In the genomic region with DNA sequence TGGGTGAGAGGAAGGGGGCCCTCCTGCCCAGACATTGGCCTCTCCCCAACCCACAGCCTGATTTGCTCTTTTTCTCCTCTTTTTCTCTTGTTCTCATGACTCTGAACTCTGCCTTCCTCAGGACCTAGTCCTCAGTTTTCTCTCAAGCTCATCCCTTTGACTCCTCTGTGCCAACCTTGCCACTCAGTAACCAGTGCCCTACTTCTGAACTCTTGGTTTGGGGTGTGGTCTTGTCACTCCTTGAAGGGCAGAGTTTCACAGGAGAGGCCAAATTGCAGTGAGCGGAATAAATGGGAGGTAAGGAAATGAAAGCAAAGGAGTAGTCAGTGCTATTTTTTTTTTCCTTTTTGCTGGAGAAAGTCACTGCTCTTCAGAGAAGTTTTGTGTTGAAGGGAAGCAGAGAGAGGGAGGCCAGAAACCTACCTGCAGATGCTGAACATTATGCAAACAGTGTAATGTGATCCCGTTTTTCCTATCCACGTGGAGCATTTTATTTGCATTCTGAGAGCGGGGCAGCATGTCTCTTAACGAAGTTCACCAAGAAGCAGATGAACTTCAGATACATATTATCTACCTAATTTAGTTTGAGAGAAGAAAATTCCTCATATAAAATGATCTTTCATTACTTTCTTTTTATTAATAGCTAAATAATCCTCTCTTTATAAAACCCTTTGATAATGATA, we compare ENCODE assay signal across 14 cellular contexts.
A peak's percentile ranks its signal among the peaks of the same experiment; 100 is the strongest.
DNase-seq lines count a peak whose midpoint lies in the region; ATAC-seq and TF ChIP-seq lines count a peak whose summit lies in the region.
"Had no signal": no experiment of that assay in that cellular context is flagged by ENCODE, and none has a peak within 500 bp of the region (broad histone marks: within the 10 kb centered on the region; RNA-seq: fewer than 3 reads in every experiment).

No MANE protein-coding gene starts in this region.

- H3K79me2 ChIP-seq in Loucy (ENCODE audit: insufficient read depth, low read length), result no peaks in the 10 kb centered on the region

- no peaks in the 10 kb centered on the region for H3K27me3 ChIP-seq in Loucy (ENCODE audit: insufficient read depth, low read length, poor library complexity, severe bottlenecking)
- no peaks in the 10 kb centered on the region for H3K27me3 ChIP-seq in endocrine pancreas (ENCODE audit: control insufficient read depth, insufficient read depth, low read length)

- no peak overlapping the region for H3K4me2 ChIP-seq in Loucy (ENCODE audit: low read depth, low read length, poor library complexity, severe bottlenecking)

- H3K4me1 ChIP-seq in Loucy (ENCODE audit: insufficient read depth, low read length, poor library complexity, severe bottlenecking) (peaks cover 20% of the 10 kb centered on the region), endocrine pancreas (ENCODE audit: control insufficient read depth, insufficient read depth, low read length) (no peaks in the 10 kb centered on the region)

- H2AFZ ChIP-seq in Loucy (ENCODE audit: low read length), result peak overlapping the region; percentile 48; the same call in 1 of the 2 replicates

- DNase-seq in COR-L47 (lab: John Stamatoyannopoulos, UW) (peak; percentile 13), NCI-H345 treated with DMSO at 0.1 percent for 48 hours (lab: John Stamatoyannopoulos, UW; ENCODE audit: unreplicated experiment) (peak; percentile 8), T-helper 1 cell (no peak), GM20000 (ENCODE audit: low spot score) (no peak)
- DNase-seq in stimulated activated naive CD4-positive, alpha-beta T cell treated with Interleukin-2 at 50 U/mL for 16 hours (lab: John Stamatoyannopoulos, UW), result no peak
- DNase-seq: activated CD8-positive, alpha-beta memory T cell treated with anti-CD3 and anti-CD28 coated beads, Interleukin-2, amount 10 ng/mL, durations not matched to agents 7 days and 5 days; activated effector memory CD4-positive, alpha-beta T cell treated with Interleukin-2 at 50 U/mL for 16 hours; foreskin melanocyte; nephron progenitor cell; stimulated activated CD4-positive, alpha-beta T cell treated with anti-CD3 and anti-CD28 coated beads, Interleukin-15, amount 100 ng/mL, for 24 hours; T-cell had no signal

- no peaks in the 10 kb centered on the region for H3K9me2 ChIP-seq in Loucy (replicated peaks; ENCODE audit: low read depth, low read length)

- no peaks in the 10 kb centered on the region for H3F3A ChIP-seq in Loucy (ENCODE audit: low read depth)

- ATAC-seq in HG03097 (IDR thresholded peaks at IDR 0.05; ENCODE audit: low FRiP score, unreplicated experiment), result no peak
- ATAC-seq: activated CD8-positive, alpha-beta memory T cell treated with anti-CD3 and anti-CD28 coated beads, Interleukin-2, amount 10 ng/mL, durations not matched to agents 7 days and 5 days; T-cell had no signal

- H4K20me1 ChIP-seq in Loucy (ENCODE audit: insufficient read depth, low read length, poor library complexity, severe bottlenecking), result no peaks in the 10 kb centered on the region

- H3K9me3 ChIP-seq in Loucy (ENCODE audit: insufficient read depth, low read depth, low read length) (no peaks in the 10 kb centered on the region), endocrine pancreas (ENCODE audit: control insufficient read depth, low read length) (no peaks in the 10 kb centered on the region)

- H3K36me3 ChIP-seq in Loucy (ENCODE audit: insufficient read depth, low read length) (no peaks in the 10 kb centered on the region), endocrine pancreas (ENCODE audit: control insufficient read depth, insufficient read depth, low read length) (no peaks in the 10 kb centered on the region)

- H3K9ac ChIP-seq in Loucy (ENCODE audit: low read depth, low read length, poor library complexity, severe bottlenecking), result no peak overlapping the region
- H3K9ac ChIP-seq in endocrine pancreas (ENCODE audit: control insufficient read depth, insufficient read depth, low read length), result no peak overlapping the region

- TF ChIP-seq CTCF in Loucy (conservative IDR thresholded peaks at IDR 0.05; ENCODE audit: low read length) (no peak), GM20000 (IDR thresholded peaks at IDR 0.05; ENCODE audit: extremely low read depth, missing control alignments) (no peak)

- no peak overlapping the region for H3K4me3 ChIP-seq in Loucy (ENCODE audit: low read length, poor library complexity, severe bottlenecking)
- H3K4me3 ChIP-seq in endocrine pancreas (ENCODE audit: control insufficient read depth, insufficient read depth, low read length), result peak overlapping the region; percentile 45

Comparison
In these comparisons a context has a peak if more than half of its experiments do, and no peak if none do; other contexts are left out.
1. DNase-seq: peak in COR-L47 (single experiment) and NCI-H345 treated with DMSO at 0.1 percent for 48 hours (single experiment); none in stimulated activated naive CD4-positive, alpha-beta T cell treated with Interleukin-2 at 50 U/mL for 16 hours (single experiment), T-helper 1 cell (0 of 5) and GM20000 (single experiment).